21 cellular contexts compared by ENCODE assay signal in the genomic region with DNA sequence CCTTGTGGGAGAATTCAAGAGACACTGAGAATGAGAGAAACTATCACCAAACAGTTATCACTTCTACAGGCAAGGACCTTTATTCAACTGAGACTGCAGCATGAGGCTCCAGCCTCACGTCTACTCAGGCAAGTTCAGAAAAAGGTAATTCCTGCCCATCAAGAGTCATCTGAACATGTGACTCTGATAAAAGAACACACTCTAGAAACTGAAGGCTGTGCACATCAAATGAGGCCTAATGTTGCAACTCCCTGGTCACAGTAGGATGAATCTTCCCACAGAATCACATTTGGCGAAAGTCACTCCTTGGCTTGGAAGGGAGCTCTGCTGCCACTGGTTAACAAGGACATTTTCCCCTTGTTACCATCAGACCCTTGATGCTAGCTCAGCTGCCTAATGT.
A peak's percentile ranks its signal among the peaks of the same experiment; 100 is the strongest.
DNase-seq lines count a peak whose midpoint lies in the region; ATAC-seq lines count a peak whose summit lies in the region.
"Had no signal": no experiment of that assay in that cellular context is flagged by ENCODE, and none has a peak within 500 bp of the region (broad histone marks: within the 10 kb centered on the region; RNA-seq: fewer than 3 reads in every experiment).

No MANE protein-coding gene starts in this region.

- H3K4me1 Mint-ChIP-seq in activated T-cell treated with anti-CD3 and anti-CD28 coated beads, Interleukin-2, amount 50 U/mL, for 24 hours (ENCODE audit: low read depth) = peaks cover 45% of the 10 kb centered on the region
- peaks cover 3 to 11% of the 10 kb centered on the region in 2 donors for H3K4me1 Mint-ChIP-seq in effector memory CD8-positive, alpha-beta T cell (ENCODE audit: low read depth in 2 of 2)
- H3K4me1 Mint-ChIP-seq: GM23338 had no signal

- peak overlapping the region; percentile 7 for H3K27ac Mint-ChIP-seq in activated T-cell treated with anti-CD3 and anti-CD28 coated beads, Interleukin-2, amount 50 U/mL, for 24 hours
- peak overlapping the region; percentile 18 to 66 for H3K27ac Mint-ChIP-seq in effector memory CD8-positive, alpha-beta T cell
- H3K27ac Mint-ChIP-seq: activated naive CD4-positive, alpha-beta T cell treated with anti-CD3 and anti-CD28 coated beads, Interleukin-2, amount 10 ng/mL, durations not matched to agents 7 days and 5 days; CD14-positive monocyte; GM23338 had no signal

- peaks cover 30% of the 10 kb centered on the region for H3K36me3 ChIP-seq in skeletal muscle satellite cell (ENCODE audit: insufficient read depth, low read length)
- H3K36me3 ChIP-seq: uterus had no signal

- H3K27me3 ChIP-seq in skeletal muscle satellite cell (ENCODE audit: control insufficient read depth, insufficient read depth, low read length) = no peaks in the 10 kb centered on the region
- H3K27me3 ChIP-seq: hepatocyte, uterus had no signal

- no peak overlapping the region for H3K4me2 ChIP-seq in skeletal muscle satellite cell (ENCODE audit: low read length)
- H3K4me2 ChIP-seq: GM23338, hepatocyte had no signal

- H3K4me1 ChIP-seq in skeletal muscle satellite cell (ENCODE audit: control insufficient read depth, insufficient read depth, low read length) = peaks cover 23% of the 10 kb centered on the region
- H3K4me1 ChIP-seq: uterus had no signal

- peaks cover 93% of the 10 kb centered on the region for H3K36me3 Mint-ChIP-seq in activated T-cell treated with anti-CD3 and anti-CD28 coated beads, Interleukin-2, amount 50 U/mL, for 24 hours (ENCODE audit: low read depth)
- peaks cover 31% of the 10 kb centered on the region for H3K36me3 Mint-ChIP-seq in effector memory CD8-positive, alpha-beta T cell (ENCODE audit: insufficient read depth)

- H3K27me3 Mint-ChIP-seq in activated T-cell treated with anti-CD3 and anti-CD28 coated beads, Interleukin-2, amount 50 U/mL, for 24 hours = no peaks in the 10 kb centered on the region
- no peaks in the 10 kb centered on the region for H3K27me3 Mint-ChIP-seq in effector memory CD8-positive, alpha-beta T cell
- H3K27me3 Mint-ChIP-seq: activated naive CD4-positive, alpha-beta T cell treated with anti-CD3 and anti-CD28 coated beads, Interleukin-2, amount 10 ng/mL, durations not matched to agents 7 days and 5 days had no signal

- no peak overlapping the region for H3K4me3 ChIP-seq in skeletal muscle satellite cell (ENCODE audit: low read length)
- H3K4me3 ChIP-seq: coronary artery, GM23338, hepatocyte, lung, uterus had no signal

- no peak for ATAC-seq in effector memory CD8-positive, alpha-beta T cell (replicated peaks)
- ATAC-seq in GM18873 (IDR thresholded peaks at IDR 0.05; ENCODE audit: low FRiP score, unreplicated experiment) = no peak
- ATAC-seq: GM23338, HepG2 had no signal

- no peaks in the 10 kb centered on the region for H3K9me3 Mint-ChIP-seq in activated T-cell treated with anti-CD3 and anti-CD28 coated beads, Interleukin-2, amount 50 U/mL, for 24 hours
- H3K9me3 Mint-ChIP-seq in effector memory CD8-positive, alpha-beta T cell = no peaks in the 10 kb centered on the region
- H3K9me3 Mint-ChIP-seq: activated naive CD4-positive, alpha-beta T cell treated with anti-CD3 and anti-CD28 coated beads, Interleukin-2, amount 10 ng/mL, durations not matched to agents 7 days and 5 days; GM23338 had no signal

- H3K9ac ChIP-seq in skeletal muscle satellite cell (ENCODE audit: low read depth, low read length) = peak overlapping the region; percentile 49

- H3K9me3 ChIP-seq in skeletal muscle satellite cell (replicated peaks; ENCODE audit: low read length) = no peaks in the 10 kb centered on the region
- H3K9me3 ChIP-seq: uterus had no signal

- H3K4me3 Mint-ChIP-seq in activated T-cell treated with anti-CD3 and anti-CD28 coated beads, Interleukin-2, amount 50 U/mL, for 24 hours = no peak overlapping the region
- no peak overlapping the region for H3K4me3 Mint-ChIP-seq in effector memory CD8-positive, alpha-beta T cell
- H3K4me3 Mint-ChIP-seq: activated naive CD4-positive, alpha-beta T cell treated with anti-CD3 and anti-CD28 coated beads, Interleukin-2, amount 10 ng/mL, durations not matched to agents 7 days and 5 days; CD14-positive monocyte; GM23338 had no signal

- DNase-seq in activated T-cell treated with anti-CD3 and anti-CD28 coated beads, Interleukin-2, amount 50 U/mL, for 24 hours = no peak
- no peak for DNase-seq in activated T-cell treated with anti-CD3 and anti-CD28 coated beads for 4 hours
- DNase-seq in MV-4-11 (lab: John Stamatoyannopoulos, UW) = peak; percentile 7
- no peak for DNase-seq in effector memory CD8-positive, alpha-beta T cell
- no peak for DNase-seq in NCI-H446 (lab: John Stamatoyannopoulos, UW)
- no peak for DNase-seq in hepatic stellate cell (ENCODE audit: low spot score)
- DNase-seq: ACHN; activated naive CD4-positive, alpha-beta T cell treated with anti-CD3 and anti-CD28 coated beads, Interleukin-2, amount 10 ng/mL, durations not matched to agents 7 days and 5 days; DMS53; NCI-H1694 treated with DMSO at 0.1 percent for 48 hours; NCI-H748 treated with DMSO at 0.1 percent for 48 hours; nucleus accumbens; uterus had no signal
